In the genomic region with DNA sequence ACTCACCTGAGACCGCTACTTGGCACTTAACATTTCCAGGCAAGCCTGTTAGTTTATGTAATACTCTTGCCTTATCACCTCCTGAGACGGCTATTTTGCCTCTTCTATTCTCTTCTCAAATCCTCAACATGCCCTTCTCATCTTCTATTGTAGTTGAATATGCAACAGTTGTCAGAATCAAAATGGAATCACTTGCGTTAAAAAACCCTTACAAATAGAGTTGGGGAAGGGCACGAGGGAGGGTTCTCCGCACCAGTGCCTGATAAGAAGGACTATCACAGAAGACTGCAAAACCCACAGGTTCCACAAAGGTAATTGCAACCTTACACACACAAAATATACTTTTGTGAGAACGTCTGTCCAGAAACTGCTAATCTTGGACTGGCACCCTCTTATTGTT, we compare ENCODE assay signal across 21 cellular contexts. TPM values are rescaled to one million over a fixed set of nuclear protein-coding genes. Genes with fewer than 3 reads are reported as not detected.
A peak's percentile ranks its signal among the peaks of the same experiment; 100 is the strongest.
DNase-seq lines count a peak whose midpoint lies in the region; ATAC-seq, FAIRE-seq and TF ChIP-seq lines count a peak whose summit lies in the region.
"Had no signal": no experiment of that assay in that cellular context is flagged by ENCODE, and none has a peak within 500 bp of the region (broad histone marks: within the 10 kb centered on the region; RNA-seq: fewer than 3 reads in every experiment).

No MANE protein-coding gene starts in this region.

- no peaks in the 10 kb centered on the region for H3K27me3 ChIP-seq in Karpas-422 (ENCODE audit: low read length)
- peaks cover 0 to 14% of the 10 kb centered on the region in 2 experiments; a peak in 1 of 5 replicates for H3K27me3 ChIP-seq in K562 (ENCODE audit: control insufficient read depth in 2 of 2, insufficient read depth in 2 of 2, low read length in 2 of 2)
- H3K27me3 ChIP-seq in H1 (replicated peaks in 1 of 4; ENCODE audit: control insufficient read depth in 3 of 4, extremely low read depth in 1 of 4, insufficient read depth in 3 of 4, low read length in 3 of 4): no peaks in the 10 kb centered on the region
- no peaks in the 10 kb centered on the region for H3K27me3 ChIP-seq in transverse colon
- H3K27me3 ChIP-seq: BLaER1 had no signal

- no peak overlapping the region for H2AK5ac ChIP-seq in H1 (ENCODE audit: low read depth, low read length)

- TF ChIP-seq EP300 in K562 (IDR thresholded peaks at IDR 0.05; ENCODE audit: low read length) (no peak), H1 (IDR thresholded peaks at IDR 0.05; ENCODE audit: borderline replicate concordance in 1 of 2, low read depth in 2 of 2, low read length in 2 of 2) (no peak), transverse colon (IDR thresholded peaks at IDR 0.05; ENCODE audit: low read depth) (no peak)

- CTCF ChIA-PET in K562 (lab: Yijun Ruan, JAX; ENCODE audit: low intra/inter-chr PET ratio) (no interaction called here), H1 (lab: Charles Lee; ENCODE audit: partially characterized antibody) (interaction anchor here (0.7 to 4.0 kb wide), 17 partner anchors 10 to 185 kb away, joined by 3 to 34 read pairs (median 10); a partner anchor contains a TSS)

- peak; percentile 25 for DNase-seq in Karpas-422
- DNase-seq in K562 (ENCODE audit: extremely low read depth in 1 of 4, low spot score in 3 of 4): no peak
- no peak for DNase-seq in H1 (ENCODE audit: low read depth in 1 of 2, low spot score in 2 of 2)
- no peak for DNase-seq in transverse colon
- no peak for DNase-seq in DMS 273 treated with DMSO at 0.1 percent for 48 hours (lab: John Stamatoyannopoulos, UW)
- DNase-seq in mesenteric fat pad (ENCODE audit: low spot score): no peak
- DNase-seq: 8988T; ACHN; BE2C; C1 segment of cervical spinal cord; CD4-positive, alpha-beta memory T cell; CD4-positive, CD25-positive, alpha-beta regulatory T cell; CD8-positive, alpha-beta memory T cell; COR-L47; DMS79 treated with DMSO at 0.1 percent for 48 hours; GF-D8 had no signal

- H3K4ac ChIP-seq in H1 (replicated peaks; ENCODE audit: insufficient read length, low read depth, low read length): no peak overlapping the region

- H4K5ac ChIP-seq in H1 (ENCODE audit: insufficient read length, low read depth, low read length): no peak overlapping the region

- H2AFZ ChIP-seq in Karpas-422 (ENCODE audit: low read length) (no peak overlapping the region), K562 (ENCODE audit: low read depth, low read length) (peak overlapping the region; percentile 83; the same call in 1 of the 2 replicates), H1 (ENCODE audit: low read length) (no peak overlapping the region)

- peaks cover 3% of the 10 kb centered on the region; the same call in 1 of the 2 replicates for H3K23me2 ChIP-seq in H1 (ENCODE audit: low read depth, low read length)

- H2BK120ac ChIP-seq in H1 (replicated peaks; ENCODE audit: low read depth, low read length): no peak overlapping the region

- H3K79me1 ChIP-seq in H1 (ENCODE audit: low read depth, low read length): no peaks in the 10 kb centered on the region

- H3K14ac ChIP-seq in H1 (ENCODE audit: insufficient read length): no peak overlapping the region

- no peak overlapping the region for H2BK5ac ChIP-seq in H1 (ENCODE audit: low read depth, low read length)

- H2BK15ac ChIP-seq in H1 (ENCODE audit: low read length): no peak overlapping the region

- H4K20me1 ChIP-seq in Karpas-422 (ENCODE audit: insufficient read depth, low read depth, low read length) (no peaks in the 10 kb centered on the region), K562 (replicated peaks; ENCODE audit: control insufficient read depth, insufficient read depth, low read length) (no peaks in the 10 kb centered on the region), H1 (replicated peaks in 1 of 2; ENCODE audit: control insufficient read depth in 1 of 2, insufficient read depth in 2 of 2, low read length in 2 of 2) (no peaks in the 10 kb centered on the region)
- H4K20me1 ChIP-seq: BLaER1 had no signal

- no peak overlapping the region for H3K23ac ChIP-seq in H1 (ENCODE audit: insufficient read length)

- H3K79me2 ChIP-seq in Karpas-422 (ENCODE audit: low read length) (no peaks in the 10 kb centered on the region), K562 (ENCODE audit: control insufficient read depth, insufficient read depth, low read length) (no peaks in the 10 kb centered on the region), H1 (ENCODE audit: control insufficient read depth in 1 of 2, insufficient read depth in 2 of 2, low read length in 2 of 2) (no peaks in the 10 kb centered on the region)

- H2BK20ac ChIP-seq in H1 (ENCODE audit: low read length): 0 out of 2 replicates have a peak overlapping the region, but pooled peaks have one; percentile 2

- 21% methylated on average over 6 of the region's 6 CpGs for WGBS in K562 (ENCODE audit: insufficient coverage, low coverage, missing lambda C conversion rate)
- 79% methylated on average over 6 of the region's 6 CpGs; no CpG with 5 or more reads in 1 of the 2 experiments for WGBS in H1 (ENCODE audit: extremely low coverage in 1 of 2, insufficient coverage in 1 of 2, insufficient read length in 1 of 2, insufficient replicate concordance in 2 of 2, low coverage in 1 of 2, low lambda C conversion rate in 2 of 2, missing lambda C conversion rate in 1 of 2), 2 experiments
- WGBS in transverse colon (ENCODE audit: low coverage in 1 of 2), 2 donors: 93% methylated on average over 6 of the region's 6 CpGs

- no peaks in the 10 kb centered on the region for H3K9me2 ChIP-seq in Karpas-422 (replicated peaks; ENCODE audit: insufficient read depth, low read length)

- intact Hi-C loops in K562 (cut with micrococcal nuclease): no loop called here
- intact Hi-C loops in transverse colon (cut with DNase I; ENCODE audit: low total_unique reads): no loop called here

- H3K9ac ChIP-seq in Karpas-422 (ENCODE audit: low read length): no peak overlapping the region
- H3K9ac ChIP-seq in K562 (ENCODE audit: insufficient read depth in 1 of 2, low read depth in 2 of 2, low read length in 2 of 2): no peak overlapping the region
- no peak overlapping the region for H3K9ac ChIP-seq in H1 (replicated peaks in 1 of 4; ENCODE audit: extremely low read depth in 1 of 4, low read depth in 3 of 4, low read length in 3 of 4)
- H3K9ac ChIP-seq: BLaER1 had no signal

- no peaks in the 10 kb centered on the region for H3K9me1 ChIP-seq in K562 (ENCODE audit: control insufficient read depth, insufficient read depth, low read length)

- H2BK12ac ChIP-seq in H1 (ENCODE audit: low read depth, low read length): no peak overlapping the region

- H3K4me1 ChIP-seq in Karpas-422 (ENCODE audit: low read length) (peaks cover 15% of the 10 kb centered on the region), K562 (replicated peaks in 1 of 2; ENCODE audit: control insufficient read depth in 2 of 2, insufficient read depth in 2 of 2, low read length in 2 of 2) (no peaks in the 10 kb centered on the region; a peak in 2 of 5 replicates), H1 (replicated peaks in 1 of 4; ENCODE audit: control insufficient read depth in 3 of 4, insufficient read depth in 4 of 4, low read length in 3 of 4) (peaks cover 0 to 9% (median 3%) of the 10 kb centered on the region in 4 experiments; a peak in 4 of 7 replicates), transverse colon (no peaks in the 10 kb centered on the region)
- H3K4me1 ChIP-seq: BE2C, BLaER1 had no signal

- H3K4me3 ChIP-seq in Karpas-422 (ENCODE audit: low read length) (no peak overlapping the region), K562 (no peak overlapping the region), H1 (ENCODE audit: extremely low read depth in 1 of 4, insufficient read depth in 2 of 4, low read depth in 3 of 4, low read length in 4 of 4) (peak overlapping the region in 1 of 4 experiments; percentile 4; a peak in 1 of 8 replicates), transverse colon (no peak overlapping the region)
- H3K4me3 ChIP-seq: BLaER1 had no signal

- H3K36me3 ChIP-seq in Karpas-422 (ENCODE audit: insufficient read depth, low read length) (no peaks in the 10 kb centered on the region), K562 (ENCODE audit: control insufficient read depth, insufficient read depth, low read length) (no peaks in the 10 kb centered on the region), H1 (ENCODE audit: control insufficient read depth in 2 of 4, insufficient read depth in 4 of 4, low read length in 3 of 4) (no peaks in the 10 kb centered on the region; a peak in 1 of 8 replicates), transverse colon (no peaks in the 10 kb centered on the region)
- H3K36me3 ChIP-seq: BE2C, BLaER1 had no signal

- BruUV-seq in K562 (replicated peaks; lab: Mats Ljungman, UMichigan): no TSS peak

- TF ChIP-seq CTCF in K562 (IDR thresholded peaks at IDR 0.05 in 2 of 3, conservative IDR thresholded peaks at IDR 0.05 in 1 of 3; ENCODE audit: insufficient read depth in 2 of 3, low read depth in 1 of 3, low read length in 3 of 3) (no peak), H1 (IDR thresholded peaks at IDR 0.05; ENCODE audit: control extremely low read depth in 1 of 3, insufficient read depth in 1 of 3, low read depth in 1 of 3, low read length in 3 of 3) (no peak), transverse colon (IDR thresholded peaks at IDR 0.05) (no peak)

- H3K4me2 ChIP-seq in Karpas-422 (ENCODE audit: low read depth, low read length, poor library complexity, severe bottlenecking): no peak overlapping the region
- H3K4me2 ChIP-seq in K562 (ENCODE audit: insufficient read depth, low read length): no peak overlapping the region
- H3K4me2 ChIP-seq in H1 (ENCODE audit: insufficient read depth in 1 of 2, low read depth in 2 of 2, low read length in 2 of 2): peak overlapping the region; percentile 34 to 37; a peak in 3 of 4 replicates
- H3K4me2 ChIP-seq: BLaER1 had no signal

- H3K27ac ChIP-seq in Karpas-422 (ENCODE audit: low read length) (no peak overlapping the region), K562 (ENCODE audit: extremely low read depth, low read depth, low read length) (no peak overlapping the region), H1 (ENCODE audit: low read depth, low read length) (no peak overlapping the region), transverse colon (no peak overlapping the region)
- H3K27ac ChIP-seq: BLaER1 had no signal

- POLR2A ChIA-PET in K562 (lab: Yijun Ruan, JAX) (interaction anchor here (1.8 kb wide), 1 partner anchor 10 kb away, joined by 10 read pairs; no protein-coding TSS in a partner anchor), H1 (lab: Charles Lee; ENCODE audit: partially characterized antibody) (interaction anchor here (0.6 to 1.5 kb wide), 3 partner anchors 67 to 124 kb away, joined by 3 read pairs; a partner anchor contains a TSS)

- H3K9me3 ChIP-seq in Karpas-422 (ENCODE audit: low read length): no peaks in the 10 kb centered on the region
- no peaks in the 10 kb centered on the region for H3K9me3 ChIP-seq in K562 (replicated peaks; ENCODE audit: control insufficient read depth, insufficient read depth, low read depth, low read length)
- H3K9me3 ChIP-seq in H1 (ENCODE audit: insufficient read depth in 2 of 2, low read depth in 1 of 2, low read length in 1 of 2): peaks cover 0 to 3% of the 10 kb centered on the region in 2 experiments; a peak in 1 of 4 replicates
- no peaks in the 10 kb centered on the region for H3K9me3 ChIP-seq in transverse colon
- H3K9me3 ChIP-seq: BE2C, BLaER1 had no signal

- H4K91ac ChIP-seq in H1 (replicated peaks; ENCODE audit: insufficient read length, low read length): no peak overlapping the region

- no peak overlapping the region for H4K8ac ChIP-seq in H1 (ENCODE audit: extremely low read depth, insufficient read depth, low read length)

- no peak overlapping the region for H3K18ac ChIP-seq in H1 (ENCODE audit: extremely low read depth, low read length)

- no peak overlapping the region for H3K56ac ChIP-seq in H1 (replicated peaks; ENCODE audit: insufficient read length, low read depth, low read length)

- FAIRE-seq in K562 (lab: Jason Lieb, UNC) (no peak), H1 (lab: Jason Lieb, UNC) (no peak)
- FAIRE-seq: A204.1, G401.6, GM12891 had no signal

- TF ChIP-seq POLR2A in K562 (conservative IDR thresholded peaks at IDR 0.05) (no peak), H1 (IDR thresholded peaks at IDR 0.05; ENCODE audit: control extremely low read depth in 1 of 2, low read depth in 2 of 2, low read length in 2 of 2) (no peak), transverse colon (IDR thresholded peaks at IDR 0.05) (no peak)

- in situ Hi-C loops in K562 (cut with MboI): no loop called here
- in situ Hi-C loops in transverse colon (cut with MboI; ENCODE audit: low pct_ligation_motif_present in 1 of 4, low pct_unique_long_range_greater_than_20kb in 1 of 4, low sequenced_read_pairs in 3 of 4): loop anchor here in 1 of 4 donors (25.0 kb wide), 1 partner anchor 193 kb away; no protein-coding TSS in a partner anchor

- no peak for ATAC-seq in K562
- ATAC-seq in GM21423 (IDR thresholded peaks at IDR 0.05; ENCODE audit: unreplicated experiment): no peak

- no peak for TF ChIP-seq RAD21 in K562 (CRISPR knock-in tag; conservative IDR thresholded peaks at IDR 0.05 in 1 of 2, IDR thresholded peaks at IDR 0.05 in 1 of 2)
- no peak for TF ChIP-seq RAD21 in H1 (IDR thresholded peaks at IDR 0.05 in 1 of 2, conservative IDR thresholded peaks at IDR 0.05 in 1 of 2; ENCODE audit: low read depth in 2 of 2, low read length in 2 of 2)

RNA-seq across cellular contexts. Expression of a gene that starts 57.4 kb away (rescaled TPM):
- total RNA-seq in Karpas-422 (2014; rRNA removed; shearing (Covaris generic); ENCODE audit: low replicate concordance): 24.3 and 50.0 TPM in 2 replicates
- total RNA-seq in K562 (2011; cell fraction: chromatin; rRNA removed; ENCODE audit: low replicate concordance): 23.2 and 45.5 TPM in 2 replicates
- total RNA-seq in K562 (2011; cell fraction: nucleolus; rRNA removed): 23.9 and 27.2 TPM in 2 replicates
- total RNA-seq in K562 (2011; cell fraction: nucleoplasm; rRNA removed): 21.1 and 22.8 TPM in 2 replicates
- 6.9 and 7.8 TPM in 2 replicates for total RNA-seq in K562 (2014; rRNA removed)
- total RNA-seq in K562 (2014; rRNA removed; fragmentation: Illumina TruSeq; extraction: Trizol): 3.1 and 3.2 TPM in 2 replicates
- 5.0 and 5.1 TPM in 2 replicates for total RNA-seq in K562 (2015; rRNA removed; fragmentation: Illumina TruSeq; extraction: Trizol)
- total RNA-seq in K562 (2021): 9.5 and 11.2 TPM in 2 replicates
- 8.9 and 10.0 TPM in 2 replicates for polyA plus RNA-seq in K562 (2011; rRNA removed)
- polyA plus RNA-seq in K562 (2011; cell fraction: cytosol; rRNA removed): 9.5 and 9.8 TPM in 2 replicates
- polyA plus RNA-seq in K562 (2011; cell fraction: nucleus; rRNA removed): 42.7 and 51.9 TPM in 2 replicates
- polyA plus RNA-seq in K562 (2012): 4.8 and 8.8 TPM in 2 replicates
- 5.1 and 5.4 TPM in 2 replicates for polyA plus RNA-seq in K562 (2014; fragmentation: Illumina TruSeq; extraction: Trizol)
- 1 to 10 TPM in 1 of 2 experiments, under 1 TPM in 1; 0.66 to 1.4 TPM for polyA plus RNA-seq in K562 (2014; fragmentation: Nextera tagmentation; extraction: Ambion mirVana)
- 9.3 and 10.2 TPM in 2 replicates for polyA plus RNA-seq in K562 (2014; rRNA removed)
- 4.7 and 5.2 TPM in 2 replicates for polyA minus RNA-seq in K562 (2011; rRNA and poly(A)+ RNA removed)
- polyA minus RNA-seq in K562 (2011; cell fraction: cytosol; rRNA and poly(A)+ RNA removed): 4.0 and 4.6 TPM in 2 replicates
- 9.8 and 14.9 TPM in 2 replicates for polyA minus RNA-seq in K562 (2011; cell fraction: nucleus; rRNA and poly(A)+ RNA removed)
- total RNA-seq in H1 (2021; fragmentation: NEBNext Ultra II Directional; extraction: Animal tissue kit (Norgen Biotek cat#: 25700)): 7.3 and 8.3 TPM in 2 replicates
- 8.2 and 10.3 TPM in 2 replicates for polyA plus RNA-seq in H1 (2011; rRNA removed)
- 10.9 TPM for polyA plus RNA-seq in H1 (2011; cell fraction: cytosol; rRNA removed)
- 28.9 TPM for polyA plus RNA-seq in H1 (2011; cell fraction: nucleus; rRNA removed)
- 4.0 to 9.1 TPM (median 6.6 TPM) in 4 replicates for polyA plus RNA-seq in H1 (2012, experiment 1 of 2)
- polyA plus RNA-seq in H1 (2012, experiment 2 of 2): 3.2 TPM
- 4.3 TPM for polyA plus RNA-seq in H1 (2013, experiment 1 of 2)
- polyA plus RNA-seq in H1 (2013, experiment 2 of 2): 4.2 TPM
- polyA minus RNA-seq in H1 (2011; rRNA and poly(A)+ RNA removed): 4.8 and 5.3 TPM in 2 replicates
- 3.9 TPM for polyA minus RNA-seq in H1 (2011; cell fraction: cytosol; rRNA and poly(A)+ RNA removed)
- 11.9 TPM for polyA minus RNA-seq in H1 (2011; cell fraction: nucleus; rRNA and poly(A)+ RNA removed)
- 10 to 100 TPM in 3 of 4 donors, 1 to 10 TPM in 1; 9.0 to 28.7 (median 17.9) TPM for total RNA-seq in transverse colon
- 12.2 TPM for total RNA-seq in mesenteric fat pad

Comparison
In these comparisons a context has a peak if more than half of its experiments do, and no peak if none do; other contexts are left out.
1. H3K4me2 ChIP-seq: peak in H1 (2 of 2); none in Karpas-422 (single experiment) and K562 (single experiment).